In genomic region chr11:125451400-125452124, GRCh38 we compare ENCODE assay signal across 8 cellular contexts. TPM values are rescaled to one million over a fixed set of nuclear protein-coding genes. Genes with fewer than 3 reads are reported as not detected.
DNase-seq lines count a peak whose midpoint lies in the region; ATAC-seq and TF ChIP-seq lines count a peak whose summit lies in the region.

No MANE protein-coding gene starts in this region.

- no peaks in the 10 kb centered on the region for H3K36me3 ChIP-seq in skeletal muscle satellite cell (ENCODE audit: insufficient read depth, low read length)

- peak overlapping the region; percentile 32 for H3K4me2 ChIP-seq in skeletal muscle satellite cell (ENCODE audit: low read length)

- TF ChIP-seq CTCF in GM10248 (IDR thresholded peaks at IDR 0.05; ENCODE audit: control extremely low read depth, extremely low read depth, low read depth, missing control alignments) (no peak), VCaP (conservative IDR thresholded peaks at IDR 0.05) (no peak)

- CTCF ChIA-PET in GM10248 (lab: Yijun Ruan, JAX), result interaction anchor here (1.1 to 5.7 kb wide), 9 partner anchors 10 to 497 kb away, joined by 3 to 40 read pairs (median 6); partner anchors contain the start of genes CCDC15 and EI24

- no peaks in the 10 kb centered on the region for H3K9me3 ChIP-seq in skeletal muscle satellite cell (replicated peaks; ENCODE audit: low read length)

- POLR2A ChIA-PET in GM10248 (lab: Yijun Ruan, JAX), result no interaction called here

- no peak overlapping the region for H3K9ac ChIP-seq in skeletal muscle satellite cell (ENCODE audit: low read depth, low read length)

- no peak overlapping the region for H3K4me3 ChIP-seq in skeletal muscle satellite cell (ENCODE audit: low read length)

- H3K4me1 ChIP-seq in skeletal muscle satellite cell (ENCODE audit: control insufficient read depth, insufficient read depth, low read length), result peaks cover 15% of the 10 kb centered on the region

- peak; percentile 52 for DNase-seq in GM10248 (ENCODE audit: extremely low spot score)
- peak; percentile 21 for DNase-seq in HCEC 1CT
- DNase-seq in hepatic stellate cell (ENCODE audit: low spot score), result peak; percentile 62
- no peak for DNase-seq in activated naive CD4-positive, alpha-beta T cell treated with anti-CD3 and anti-CD28 coated beads, Interleukin-2, amount 50 U/mL, for 16 hours
- no peak for DNase-seq in HPDE6-E6E7 (ENCODE audit: extremely low spot score)

- H3K27ac ChIP-seq in VCaP, result peak overlapping the region; percentile 46; the same call in 1 of the 2 replicates

- ATAC-seq in GM21723 (IDR thresholded peaks at IDR 0.05; ENCODE audit: unreplicated experiment), result no peak

- no peaks in the 10 kb centered on the region for H3K27me3 ChIP-seq in skeletal muscle satellite cell (ENCODE audit: control insufficient read depth, insufficient read depth, low read length)

RNA-seq across cellular contexts. Expression of gene FEZ1, which starts 44.5 kb away (rescaled TPM):
- total RNA-seq in skeletal muscle satellite cell (2012; rRNA removed), result 35.0 and 43.2 TPM in 2 replicates

Comparison
In these comparisons a context has a peak if more than half of its experiments do, and no peak if none do; other contexts are left out.
1. DNase-seq: peak in GM10248 (single experiment), HCEC 1CT (single experiment) and hepatic stellate cell (single experiment); none in activated naive CD4-positive, alpha-beta T cell treated with anti-CD3 and anti-CD28 coated beads, Interleukin-2, amount 50 U/mL, for 16 hours (single experiment) and HPDE6-E6E7 (single experiment).